2 cellular contexts compared by ENCODE assay signal in genomic region chr7:27991006-27991528, GRCh38.
TF ChIP-seq lines count a peak whose summit lies in the region.

No MANE protein-coding gene starts in this region.

TF ChIP-seq in HepG2, 621 proteins besides CTCF, POLR2A, EP300 and RAD21:
- TF ChIP-seq PHF21A (CRISPR knock-in tag; IDR thresholded peaks at IDR 0.05) (no peak), GATAD1 (CRISPR knock-in tag; IDR thresholded peaks at IDR 0.05) (no peak)

TF ChIP-seq in H1, 55 proteins besides CTCF, POLR2A, EP300 and RAD21:
- TF ChIP-seq POU5F1 (IDR thresholded peaks at IDR 0.05; ENCODE audit: low read depth, low read length) (no peak), SIN3A (conservative IDR thresholded peaks at IDR 0.05 in 1 of 2, IDR thresholded peaks at IDR 0.05 in 1 of 2; ENCODE audit: low read depth in 1 of 2, low read length in 2 of 2) (no peak), ASH2L (IDR thresholded peaks at IDR 0.05; ENCODE audit: low read length) (no peak), EZH2 (IDR thresholded peaks at IDR 0.05; ENCODE audit: low read depth, low read length, severe bottlenecking) (no peak), E2F6 (IDR thresholded peaks at IDR 0.05) (no peak), SUZ12 (IDR thresholded peaks at IDR 0.05; ENCODE audit: low read length) (no peak), EGR1 (IDR thresholded peaks at IDR 0.05; ENCODE audit: borderline replicate concordance, low read depth, low read length) (no peak), CEBPB (IDR thresholded peaks at IDR 0.05; ENCODE audit: low read depth, low read length) (no peak), TEAD4 (IDR thresholded peaks at IDR 0.05; ENCODE audit: low read depth, low read length) (no peak), GTF2F1 (IDR thresholded peaks at IDR 0.05; ENCODE audit: borderline replicate concordance, low read depth, low read length) (no peak), CHD2 (IDR thresholded peaks at IDR 0.05; ENCODE audit: low read length) (no peak), ATF2 (IDR thresholded peaks at IDR 0.05; ENCODE audit: low read length) (no peak), GABPA (IDR thresholded peaks at IDR 0.05; ENCODE audit: borderline replicate concordance, insufficient read depth, low read length) (no peak), TAF7 (optimal IDR thresholded peaks at IDR 0.05; ENCODE audit: borderline replicate concordance, low read depth, low read length) (no peak), SP1 (IDR thresholded peaks at IDR 0.05; ENCODE audit: low read depth, low read length) (no peak), KDM5A (IDR thresholded peaks at IDR 0.05; ENCODE audit: low read length) (no peak)
